ENCODE assay signal across 14 cellular contexts in genomic region chr5:97764700-97765099, GRCh38.
DNase-seq lines count a peak whose midpoint lies in the region; ATAC-seq and TF ChIP-seq lines count a peak whose summit lies in the region.
"Had no signal": no experiment of that assay in that cellular context is flagged by ENCODE, and none has a peak within 500 bp of the region (broad histone marks: within the 10 kb centered on the region; RNA-seq: fewer than 3 reads in every experiment).

No MANE protein-coding gene starts in this region.

- H3K4me3 Mint-ChIP-seq in activated naive CD4-positive, alpha-beta T cell treated with anti-CD3 and anti-CD28 coated beads, Interleukin-2, amount 50 U/mL, for 24 hours: no peak overlapping the region
- H3K4me3 Mint-ChIP-seq in chondrocyte (ENCODE audit: unreplicated experiment): no peak overlapping the region
- H3K4me3 Mint-ChIP-seq: activated CD4-positive, alpha-beta T cell treated with anti-CD3 and anti-CD28 coated beads for 36 hours; activated T-cell treated with anti-CD3 and anti-CD28 coated beads, Interleukin-2, amount 50 U/mL, for 24 hours; memory B cell had no signal

- no peaks in the 10 kb centered on the region for H3K27me3 Mint-ChIP-seq in activated naive CD4-positive, alpha-beta T cell treated with anti-CD3 and anti-CD28 coated beads, Interleukin-2, amount 50 U/mL, for 24 hours
- H3K27me3 Mint-ChIP-seq in chondrocyte (ENCODE audit: low read depth): no peaks in the 10 kb centered on the region
- H3K27me3 Mint-ChIP-seq: activated CD4-positive, alpha-beta T cell treated with anti-CD3 and anti-CD28 coated beads for 36 hours; activated T-cell treated with anti-CD3 and anti-CD28 coated beads, Interleukin-2, amount 50 U/mL, for 24 hours; memory B cell had no signal

- H3K4me1 Mint-ChIP-seq in activated naive CD4-positive, alpha-beta T cell treated with anti-CD3 and anti-CD28 coated beads, Interleukin-2, amount 50 U/mL, for 24 hours: peaks cover 4% of the 10 kb centered on the region
- no peaks in the 10 kb centered on the region for H3K4me1 Mint-ChIP-seq in chondrocyte (ENCODE audit: low read depth)
- H3K4me1 Mint-ChIP-seq: activated CD4-positive, alpha-beta T cell treated with anti-CD3 and anti-CD28 coated beads for 36 hours had no signal

- no peaks in the 10 kb centered on the region for H3K9me3 Mint-ChIP-seq in activated naive CD4-positive, alpha-beta T cell treated with anti-CD3 and anti-CD28 coated beads, Interleukin-2, amount 50 U/mL, for 24 hours
- H3K9me3 Mint-ChIP-seq in activated naive CD4-positive, alpha-beta T cell treated with anti-CD3 and anti-CD28 coated beads, Interleukin-2, amount 50 U/mL, for 72 hours: peaks cover 0 to 4% of the 10 kb centered on the region in 2 donors
- peaks cover 8% of the 10 kb centered on the region for H3K9me3 Mint-ChIP-seq in chondrocyte (ENCODE audit: low read depth)
- H3K9me3 Mint-ChIP-seq: activated T-cell treated with anti-CD3 and anti-CD28 coated beads, Interleukin-2, amount 50 U/mL, for 24 hours had no signal

- DNase-seq in activated naive CD4-positive, alpha-beta T cell treated with anti-CD3 and anti-CD28 coated beads, Interleukin-2, amount 50 U/mL, for 72 hours (ENCODE audit: low spot score in 2 of 2): no peak
- DNase-seq in RPMI7951 (ENCODE audit: low read depth) (peak; percentile 28), fibroblast of gingiva (ENCODE audit: low read depth) (peak; percentile 82), KG1 (lab: John Stamatoyannopoulos, UW) (no peak), Ammon's horn (ENCODE audit: low spot score) (no peak), chondrocyte (ENCODE audit: low spot score) (no peak)
- DNase-seq: activated CD4-positive, alpha-beta T cell treated with anti-CD3 and anti-CD28 coated beads for 36 hours; activated T-cell treated with anti-CD3 and anti-CD28 coated beads, Interleukin-2, amount 50 U/mL, for 24 hours; effector CD8-positive, alpha-beta T cell; Karpas-422; T-helper 1 cell had no signal

- no peaks in the 10 kb centered on the region for H3K36me3 Mint-ChIP-seq in activated naive CD4-positive, alpha-beta T cell treated with anti-CD3 and anti-CD28 coated beads, Interleukin-2, amount 50 U/mL, for 24 hours
- peaks cover 0 to 4% of the 10 kb centered on the region in 2 donors for H3K36me3 Mint-ChIP-seq in activated naive CD4-positive, alpha-beta T cell treated with anti-CD3 and anti-CD28 coated beads, Interleukin-2, amount 50 U/mL, for 72 hours
- H3K36me3 Mint-ChIP-seq in chondrocyte (ENCODE audit: low read depth): no peaks in the 10 kb centered on the region
- H3K36me3 Mint-ChIP-seq: memory B cell had no signal

- TF ChIP-seq CTCF in chondrocyte (IDR thresholded peaks at IDR 0.05): no peak

- H3K27ac Mint-ChIP-seq in activated naive CD4-positive, alpha-beta T cell treated with anti-CD3 and anti-CD28 coated beads, Interleukin-2, amount 50 U/mL, for 24 hours: peak overlapping the region; percentile 4
- H3K27ac Mint-ChIP-seq in activated naive CD4-positive, alpha-beta T cell treated with anti-CD3 and anti-CD28 coated beads, Interleukin-2, amount 50 U/mL, for 72 hours: no peak overlapping the region
- no peak overlapping the region for H3K27ac Mint-ChIP-seq in chondrocyte (ENCODE audit: unreplicated experiment)
- H3K27ac Mint-ChIP-seq: activated CD4-positive, alpha-beta T cell treated with anti-CD3 and anti-CD28 coated beads for 36 hours; activated T-cell treated with anti-CD3 and anti-CD28 coated beads, Interleukin-2, amount 50 U/mL, for 24 hours; memory B cell had no signal

- no peak for ATAC-seq in activated naive CD4-positive, alpha-beta T cell treated with anti-CD3 and anti-CD28 coated beads, Interleukin-2, amount 50 U/mL, for 72 hours
- no peak for ATAC-seq in GM21576 (IDR thresholded peaks at IDR 0.05; ENCODE audit: unreplicated experiment)
- ATAC-seq: activated CD4-positive, alpha-beta T cell treated with anti-CD3 and anti-CD28 coated beads for 36 hours had no signal

Comparison
In these comparisons a context has a peak if more than half of its experiments do, and no peak if none do; other contexts are left out.
1. DNase-seq: peak in RPMI7951 (single experiment) and fibroblast of gingiva (single experiment); none in activated naive CD4-positive, alpha-beta T cell treated with anti-CD3 and anti-CD28 coated beads, Interleukin-2, amount 50 U/mL, for 72 hours (0 of 2), KG1 (single experiment), Ammon's horn (single experiment) and chondrocyte (single experiment).